ENCODE assay signal across 8 cellular contexts in genomic region chr17:17416007-17416399, GRCh38.
DNase-seq lines count a peak whose midpoint lies in the region; ATAC-seq and TF ChIP-seq lines count a peak whose summit lies in the region.

No MANE protein-coding gene starts in this region.

- H3K27ac ChIP-seq in KOPT-K1 (ENCODE audit: low read depth, low read length, poor library complexity, severe bottlenecking) (peak overlapping the region; percentile 17), RWPE2 (ENCODE audit: poor library complexity, severe bottlenecking) (peak overlapping the region; percentile 14), cingulate gyrus (ENCODE audit: low read depth, low read length) (peak overlapping the region; percentile 85)

- ATAC-seq in RWPE2 (ENCODE audit: low read depth): peak; percentile 66; the same call in 2 of the 3 replicates
- no peak for ATAC-seq in HG02571 (IDR thresholded peaks at IDR 0.05; ENCODE audit: unreplicated experiment)
- no peak for ATAC-seq in GM21515 (IDR thresholded peaks at IDR 0.05; ENCODE audit: unreplicated experiment)
- no peak for ATAC-seq in GM19463 (IDR thresholded peaks at IDR 0.05; ENCODE audit: unreplicated experiment)

- no peak for TF ChIP-seq CTCF in RWPE2 (IDR thresholded peaks at IDR 0.05; ENCODE audit: poor library complexity, severe bottlenecking)

- H3K9me3 ChIP-seq in KOPT-K1 (ENCODE audit: insufficient read depth, low read length, poor library complexity, severe bottlenecking) (no peaks in the 10 kb centered on the region), RWPE2 (ENCODE audit: severe bottlenecking) (no peaks in the 10 kb centered on the region)

- peak; percentile 95 for DNase-seq in DMS53 (lab: John Stamatoyannopoulos, UW)
- no peak for DNase-seq in RWPE2 (ENCODE audit: low spot score)
- peak; percentile 71 for DNase-seq in myocyte (ENCODE audit: low read depth)

- peaks cover 19% of the 10 kb centered on the region for H3K4me1 ChIP-seq in RWPE2 (ENCODE audit: insufficient read depth, poor library complexity, severe bottlenecking)

- H3K36me3 ChIP-seq in KOPT-K1 (ENCODE audit: insufficient read depth, low read length): no peaks in the 10 kb centered on the region
- H3K36me3 ChIP-seq in RWPE2 (ENCODE audit: low read depth): no peaks in the 10 kb centered on the region

- no peak overlapping the region for H3K4me3 ChIP-seq in RWPE2 (ENCODE audit: severe bottlenecking)

- no peaks in the 10 kb centered on the region for H3K27me3 ChIP-seq in RWPE2 (ENCODE audit: insufficient read depth, poor library complexity, severe bottlenecking)

Comparison
In these comparisons a context has a peak if more than half of its experiments do, and no peak if none do; other contexts are left out.
1. H3K27ac ChIP-seq: peak in every context shown above with its lines; median percentile 85 in cingulate gyrus; 17 in KOPT-K1; 14 in RWPE2.